Comparison of ENCODE assay signal across 8 cellular contexts in the genomic region with DNA sequence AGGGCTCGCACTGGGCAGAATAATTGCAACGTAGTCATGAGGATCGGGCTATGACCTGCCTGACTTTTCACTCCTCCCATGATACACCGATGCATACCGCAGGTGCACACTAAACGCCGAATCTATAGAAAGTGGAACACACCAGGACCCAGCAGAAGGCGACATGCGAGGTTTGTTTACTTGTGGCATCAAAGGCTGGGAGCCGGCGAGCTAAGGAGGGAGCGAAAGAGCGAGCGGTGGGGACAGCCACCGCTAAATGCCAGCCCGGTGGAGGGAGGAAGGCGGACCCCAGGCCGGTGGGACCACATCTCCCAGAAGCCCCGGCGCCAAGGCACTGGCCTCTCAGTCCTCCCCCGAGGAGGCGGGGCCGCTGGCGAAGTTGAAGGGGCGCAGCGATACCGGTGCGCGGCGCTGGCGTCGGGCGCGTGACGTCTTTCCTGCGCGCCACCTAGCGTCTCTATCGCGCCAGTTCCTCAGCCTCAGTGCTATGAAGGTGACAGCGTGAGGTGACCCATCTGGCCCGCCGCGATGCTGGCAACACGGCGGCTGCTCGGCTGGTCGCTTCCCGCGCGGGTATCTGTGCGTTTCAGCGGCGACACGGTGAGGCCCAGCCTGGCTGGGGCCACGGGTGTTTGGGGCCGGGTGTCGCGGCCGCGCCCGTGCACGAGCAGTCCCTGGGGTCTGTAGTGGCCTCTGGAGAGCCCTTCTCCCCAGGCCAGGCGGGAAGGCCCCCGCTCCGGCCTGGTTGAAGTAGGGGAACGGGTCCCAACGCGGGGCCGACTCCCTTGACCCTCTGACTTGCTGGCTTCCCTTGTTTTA. TPM values are rescaled to one million over a fixed set of nuclear protein-coding genes. Genes with fewer than 3 reads are reported as not detected.
DNase-seq lines count a peak whose midpoint lies in the region; ATAC-seq and TF ChIP-seq lines count a peak whose summit lies in the region.

A gene (plus strand): TSS at position 460 of the 819 bp plus-strand sequence. CDS start 69 bp downstream, at position 529.

- H3K27ac Mint-ChIP-seq in natural killer cell: peak within 1 kb of the TSS; percentile 78 to 91

- H3K9me3 Mint-ChIP-seq in natural killer cell: no peaks in the 10 kb centered on the region

- no peaks in the 10 kb centered on the region for H3K27me3 Mint-ChIP-seq in natural killer cell (ENCODE audit: low read depth in 2 of 2)

- intact Hi-C loops in natural killer cell (cut with micrococcal nuclease): loop anchor here (5.0 kb wide), 1 partner anchor 34 kb away; no protein-coding TSS in a partner anchor

- H3K36me3 Mint-ChIP-seq in natural killer cell: no peaks in the 10 kb centered on the region

- ATAC-seq in GM21825 (IDR thresholded peaks at IDR 0.05; ENCODE audit: unreplicated experiment): peak; percentile 88
- ATAC-seq in natural killer cell: peak; percentile 98 to 99 (median 99)

- TF ChIP-seq CTCF in natural killer cell (IDR thresholded peaks at IDR 0.05): peak; percentile 74

- peak within 1 kb of the TSS; percentile 91 for H3K4me3 Mint-ChIP-seq in natural killer cell

- peak; percentile 97 for DNase-seq in Daoy (ENCODE audit: low read depth)
- peak; percentile 89 for DNase-seq in LHCN-M2 (ENCODE audit: low read depth)
- peak; percentile 90 for DNase-seq in RPMI7951 (ENCODE audit: low read depth)
- peak; percentile 94 for DNase-seq in activated T-helper 1 cell treated with anti-CD3 and anti-CD28 coated beads, Interleukin-2, amount 50 U/mL, for 16 hours (ENCODE audit: low read depth in 1 of 2, low spot score in 1 of 2)
- DNase-seq in fibroblast of gingiva (ENCODE audit: low read depth): peak; percentile 88
- peak; percentile 94 for DNase-seq in natural killer cell
- peak; percentile 96 for DNase-seq in stimulated activated naive CD4-positive, alpha-beta T cell treated with Interleukin-2 at 50 U/mL for 16 hours (lab: John Stamatoyannopoulos, UW)

- H3K4me1 Mint-ChIP-seq in natural killer cell: peaks cover 10 to 16% of the 10 kb centered on the region in 2 donors

RNA-seq across cellular contexts. Expression of the gene that starts here (rescaled TPM):
- 218 and 229 TPM in 2 replicates for total RNA-seq in Daoy (2014; rRNA removed; shearing (Covaris generic))
- total RNA-seq in LHCN-M2 (2014; rRNA removed): 192 and 232 TPM in 2 replicates
- 161 TPM for polyA plus RNA-seq in LHCN-M2 (2012)
- 203 and 251 TPM in 2 replicates for total RNA-seq in RPMI7951 (2014; rRNA removed; shearing (Covaris generic))
- total RNA-seq in natural killer cell: 100 to 1,000 TPM; 346 to 393 (median 360) TPM

Comparison
In these comparisons a context has a peak if more than half of its experiments do, and no peak if none do; other contexts are left out.
1. Peak in every context shown above with its lines: DNase-seq and ATAC-seq.